Comparison of ENCODE assay signal across 1 cellular context in the genomic region with DNA sequence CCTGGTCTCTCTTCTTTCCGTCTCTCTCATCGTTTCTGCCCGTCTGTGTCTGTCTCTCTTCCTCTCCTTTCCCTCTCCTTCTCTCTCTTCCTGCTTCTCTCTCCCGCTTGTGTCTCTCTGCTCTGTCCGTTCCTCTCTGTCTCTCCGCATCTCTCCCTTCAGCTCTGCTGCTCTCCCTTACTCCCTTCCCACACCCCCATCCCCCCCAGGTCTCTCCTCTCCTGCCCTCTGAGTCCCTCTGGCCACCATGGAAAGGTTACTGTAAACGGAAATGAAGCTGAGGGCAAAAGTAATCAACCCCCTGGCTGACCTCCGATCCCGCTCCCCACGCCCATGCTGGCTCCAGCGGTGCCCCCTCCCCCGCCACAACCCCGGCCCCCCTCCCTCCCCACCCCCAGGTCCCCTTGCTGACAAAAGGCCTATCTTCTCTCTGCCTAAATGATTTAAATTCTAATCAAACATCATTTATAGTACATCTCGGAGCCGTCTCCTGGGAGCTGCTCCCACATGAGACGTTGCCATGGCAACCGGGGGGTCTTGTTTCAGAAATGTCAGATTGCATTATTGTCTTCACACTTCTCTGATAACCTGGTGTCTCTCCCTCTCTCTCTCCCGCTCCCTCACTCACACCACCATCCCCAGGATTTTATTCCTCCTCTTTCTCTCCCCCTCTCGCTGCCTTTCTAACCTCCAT.
A peak's percentile ranks its signal among the peaks of the same experiment; 100 is the strongest.
TF ChIP-seq lines count a peak whose summit lies in the region.

No MANE protein-coding gene starts in this region.

TF ChIP-seq in neural cell, 6 proteins besides CTCF, POLR2A, EP300 and RAD21 (continued from another document):
- TF ChIP-seq, protein P1, sequence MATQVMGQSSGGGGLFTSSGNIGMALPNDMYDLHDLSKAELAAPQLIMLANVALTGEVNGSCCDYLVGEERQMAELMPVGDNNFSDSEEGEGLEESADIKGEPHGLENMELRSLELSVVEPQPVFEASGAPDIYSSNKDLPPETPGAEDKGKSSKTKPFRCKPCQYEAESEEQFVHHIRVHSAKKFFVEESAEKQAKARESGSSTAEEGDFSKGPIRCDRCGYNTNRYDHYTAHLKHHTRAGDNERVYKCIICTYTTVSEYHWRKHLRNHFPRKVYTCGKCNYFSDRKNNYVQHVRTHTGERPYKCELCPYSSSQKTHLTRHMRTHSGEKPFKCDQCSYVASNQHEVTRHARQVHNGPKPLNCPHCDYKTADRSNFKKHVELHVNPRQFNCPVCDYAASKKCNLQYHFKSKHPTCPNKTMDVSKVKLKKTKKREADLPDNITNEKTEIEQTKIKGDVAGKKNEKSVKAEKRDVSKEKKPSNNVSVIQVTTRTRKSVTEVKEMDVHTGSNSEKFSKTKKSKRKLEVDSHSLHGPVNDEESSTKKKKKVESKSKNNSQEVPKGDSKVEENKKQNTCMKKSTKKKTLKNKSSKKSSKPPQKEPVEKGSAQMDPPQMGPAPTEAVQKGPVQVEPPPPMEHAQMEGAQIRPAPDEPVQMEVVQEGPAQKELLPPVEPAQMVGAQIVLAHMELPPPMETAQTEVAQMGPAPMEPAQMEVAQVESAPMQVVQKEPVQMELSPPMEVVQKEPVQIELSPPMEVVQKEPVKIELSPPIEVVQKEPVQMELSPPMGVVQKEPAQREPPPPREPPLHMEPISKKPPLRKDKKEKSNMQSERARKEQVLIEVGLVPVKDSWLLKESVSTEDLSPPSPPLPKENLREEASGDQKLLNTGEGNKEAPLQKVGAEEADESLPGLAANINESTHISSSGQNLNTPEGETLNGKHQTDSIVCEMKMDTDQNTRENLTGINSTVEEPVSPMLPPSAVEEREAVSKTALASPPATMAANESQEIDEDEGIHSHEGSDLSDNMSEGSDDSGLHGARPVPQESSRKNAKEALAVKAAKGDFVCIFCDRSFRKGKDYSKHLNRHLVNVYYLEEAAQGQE (IDR thresholded peaks at IDR 0.05; ENCODE audit: borderline replicate concordance) = peak; percentile 86
- TF ChIP-seq TAF1 (IDR thresholded peaks at IDR 0.05; ENCODE audit: low read depth) = peak; percentile 49
- TF ChIP-seq MXI1 (conservative IDR thresholded peaks at IDR 0.05; ENCODE audit: poor library complexity, severe bottlenecking) = no peak
- TF ChIP-seq POLR2AphosphoS5 (IDR thresholded peaks at IDR 0.05) = peak; percentile 84
- TF ChIP-seq SMC3 (conservative IDR thresholded peaks at IDR 0.05; ENCODE audit: poor library complexity) = no peak
